In genomic region chr1:184276416-184276815, GRCh38 we compare ENCODE assay signal across 22 cellular contexts.
"Had no signal": no experiment of that assay in that cellular context is flagged by ENCODE, and none has a peak within 500 bp of the region (broad histone marks: within the 10 kb centered on the region; RNA-seq: fewer than 3 reads in every experiment).

No MANE protein-coding gene starts in this region.

- H3K4me1 Mint-ChIP-seq: immature natural killer cell, memory B cell, natural killer cell had no signal

- H3K4me3 Mint-ChIP-seq: immature natural killer cell, memory B cell, mesothelial cell of epicardium, natural killer cell, neural crest cell, type B pancreatic cell had no signal

- H3K27ac Mint-ChIP-seq: immature natural killer cell, memory B cell, mesothelial cell of epicardium, natural killer cell, type B pancreatic cell had no signal

- DNase-seq: cortex of kidney; dorsolateral prefrontal cortex; effector CD8-positive, alpha-beta T cell; foreskin keratinocyte; immature natural killer cell; kidney; left cardiac atrium; left ventricle myocardium inferior; lower lobe of right lung; natural killer cell; ovary; right cardiac atrium; stimulated activated CD4-positive, alpha-beta T cell treated with anti-CD3 and anti-CD28 coated beads, Interleukin-2, amount 100 ng/mL, for 48 hours; stimulated activated naive CD4-positive, alpha-beta T cell treated with Interleukin-2 at 50 U/mL for 16 hours; thyroid gland; uterus had no signal

- H3K36me3 ChIP-seq: left ventricle myocardium inferior, lower lobe of right lung, ovary, suprapubic skin, thyroid gland, uterus had no signal

- H3K4me1 ChIP-seq: foreskin keratinocyte, left ventricle myocardium inferior, lower lobe of right lung, suprapubic skin, thyroid gland, uterus had no signal

- H3K9me3 Mint-ChIP-seq: immature natural killer cell, natural killer cell, type B pancreatic cell had no signal

- H3K4me2 ChIP-seq: smooth muscle cell had no signal

- H3K27me3 Mint-ChIP-seq: type B pancreatic cell had no signal

- H3K9me3 ChIP-seq: lower lobe of right lung, ovary, suprapubic skin, thyroid gland, uterus had no signal

- H3K4me3 ChIP-seq: dorsolateral prefrontal cortex, left ventricle myocardium inferior, lower lobe of right lung, ovary, smooth muscle cell, suprapubic skin, thyroid gland, uterus had no signal

- H3K27ac ChIP-seq: dorsolateral prefrontal cortex, foreskin keratinocyte, left ventricle myocardium inferior, lower lobe of right lung, ovary, suprapubic skin, thyroid gland, uterus had no signal

- H3K27me3 ChIP-seq: ovary, suprapubic skin, thyroid gland, uterus had no signal

- H3K36me3 Mint-ChIP-seq: immature natural killer cell, memory B cell, natural killer cell, type B pancreatic cell had no signal

- ATAC-seq: foreskin keratinocyte, left cardiac atrium, lower lobe of right lung, natural killer cell, right cardiac atrium had no signal
